1 cellular context compared by ENCODE assay signal in the genomic region with DNA sequence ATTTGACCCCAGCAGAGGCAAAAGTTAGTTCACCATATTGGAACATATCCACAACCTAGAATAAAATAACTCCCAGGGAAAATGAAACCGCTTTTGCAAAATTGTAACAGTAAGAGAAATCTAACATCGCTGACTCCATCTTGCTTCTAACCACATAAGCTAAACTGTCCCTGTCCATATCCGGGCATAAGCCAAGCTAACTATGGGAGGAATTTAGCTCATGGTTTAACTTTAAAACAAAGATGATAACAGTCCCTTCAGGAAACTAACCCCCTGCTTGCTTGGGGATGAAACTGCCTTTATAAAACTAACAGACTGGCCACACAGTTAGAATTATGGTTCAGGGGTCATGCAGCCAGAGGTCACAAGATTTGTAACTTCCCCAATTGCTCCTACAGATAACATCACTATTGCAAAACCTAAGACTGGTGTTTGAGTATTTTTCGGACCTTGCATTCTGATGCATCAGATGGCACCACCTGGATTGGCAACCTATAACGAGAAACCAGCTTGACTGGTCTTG.
TF ChIP-seq lines count a peak whose summit lies in the region.

No MANE protein-coding gene starts in this region.

TF ChIP-seq in K562, 482 proteins besides CTCF, POLR2A, EP300 and RAD21 (continued from another document and continues in another):
- TF ChIP-seq, protein P1, sequence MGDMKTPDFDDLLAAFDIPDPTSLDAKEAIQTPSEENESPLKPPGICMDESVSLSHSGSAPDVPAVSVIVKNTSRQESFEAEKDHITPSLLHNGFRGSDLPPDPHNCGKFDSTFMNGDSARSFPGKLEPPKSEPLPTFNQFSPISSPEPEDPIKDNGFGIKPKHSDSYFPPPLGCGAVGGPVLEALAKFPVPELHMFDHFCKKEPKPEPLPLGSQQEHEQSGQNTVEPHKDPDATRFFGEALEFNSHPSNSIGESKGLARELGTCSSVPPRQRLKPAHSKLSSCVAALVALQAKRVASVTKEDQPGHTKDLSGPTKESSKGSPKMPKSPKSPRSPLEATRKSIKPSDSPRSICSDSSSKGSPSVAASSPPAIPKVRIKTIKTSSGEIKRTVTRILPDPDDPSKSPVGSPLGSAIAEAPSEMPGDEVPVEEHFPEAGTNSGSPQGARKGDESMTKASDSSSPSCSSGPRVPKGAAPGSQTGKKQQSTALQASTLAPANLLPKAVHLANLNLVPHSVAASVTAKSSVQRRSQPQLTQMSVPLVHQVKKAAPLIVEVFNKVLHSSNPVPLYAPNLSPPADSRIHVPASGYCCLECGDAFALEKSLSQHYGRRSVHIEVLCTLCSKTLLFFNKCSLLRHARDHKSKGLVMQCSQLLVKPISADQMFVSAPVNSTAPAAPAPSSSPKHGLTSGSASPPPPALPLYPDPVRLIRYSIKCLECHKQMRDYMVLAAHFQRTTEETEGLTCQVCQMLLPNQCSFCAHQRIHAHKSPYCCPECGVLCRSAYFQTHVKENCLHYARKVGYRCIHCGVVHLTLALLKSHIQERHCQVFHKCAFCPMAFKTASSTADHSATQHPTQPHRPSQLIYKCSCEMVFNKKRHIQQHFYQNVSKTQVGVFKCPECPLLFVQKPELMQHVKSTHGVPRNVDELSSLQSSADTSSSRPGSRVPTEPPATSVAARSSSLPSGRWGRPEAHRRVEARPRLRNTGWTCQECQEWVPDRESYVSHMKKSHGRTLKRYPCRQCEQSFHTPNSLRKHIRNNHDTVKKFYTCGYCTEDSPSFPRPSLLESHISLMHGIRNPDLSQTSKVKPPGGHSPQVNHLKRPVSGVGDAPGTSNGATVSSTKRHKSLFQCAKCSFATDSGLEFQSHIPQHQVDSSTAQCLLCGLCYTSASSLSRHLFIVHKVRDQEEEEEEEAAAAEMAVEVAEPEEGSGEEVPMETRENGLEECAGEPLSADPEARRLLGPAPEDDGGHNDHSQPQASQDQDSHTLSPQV (IDR thresholded peaks at IDR 0.05) = peak; percentile 86
- 0 out of 2 replicates have a peak, but pooled peaks have one; percentile 56 for TF ChIP-seq TEAD2 (tag; IDR thresholded peaks at IDR 0.05)
- TF ChIP-seq DDX20 (tag; IDR thresholded peaks at IDR 0.05; ENCODE audit: low read depth) = peak; percentile 79; the same call in 1 of the 2 replicates
- 0 out of 2 replicates have a peak, but pooled peaks have one; percentile 30 for TF ChIP-seq ZNF76 (CRISPR knock-in tag; IDR thresholded peaks at IDR 0.05; ENCODE audit: borderline replicate concordance)
- 0 out of 2 replicates have a peak, but pooled peaks have one; percentile 34 for TF ChIP-seq PYGO2 (tag; IDR thresholded peaks at IDR 0.05)
- TF ChIP-seq EWSR1 (IDR thresholded peaks at IDR 0.05; ENCODE audit: borderline replicate concordance, low read depth, partially characterized antibody) = no peak
- 0 out of 2 replicates have a peak, but pooled peaks have one; percentile 62 for TF ChIP-seq SMAD3 (CRISPR knock-in tag; conservative IDR thresholded peaks at IDR 0.05)
- peak; percentile 60; the same call in 1 of the 2 replicates for TF ChIP-seq ZNF311 (CRISPR knock-in tag; IDR thresholded peaks at IDR 0.05)
- peak; percentile 73 for TF ChIP-seq ZNF668 (CRISPR knock-in tag; IDR thresholded peaks at IDR 0.05)
- TF ChIP-seq PTTG1 (tag; IDR thresholded peaks at IDR 0.05; ENCODE audit: low read depth) = peak; percentile 90
- no peak for TF ChIP-seq GABPA (tag; conservative IDR thresholded peaks at IDR 0.05; ENCODE audit: low read depth)
- TF ChIP-seq TAF7 (tag; IDR thresholded peaks at IDR 0.05) = peak; percentile 70
- peak; percentile 72; the same call in 1 of the 2 replicates for TF ChIP-seq HDAC8 (tag; IDR thresholded peaks at IDR 0.05)
- TF ChIP-seq, protein P2, sequence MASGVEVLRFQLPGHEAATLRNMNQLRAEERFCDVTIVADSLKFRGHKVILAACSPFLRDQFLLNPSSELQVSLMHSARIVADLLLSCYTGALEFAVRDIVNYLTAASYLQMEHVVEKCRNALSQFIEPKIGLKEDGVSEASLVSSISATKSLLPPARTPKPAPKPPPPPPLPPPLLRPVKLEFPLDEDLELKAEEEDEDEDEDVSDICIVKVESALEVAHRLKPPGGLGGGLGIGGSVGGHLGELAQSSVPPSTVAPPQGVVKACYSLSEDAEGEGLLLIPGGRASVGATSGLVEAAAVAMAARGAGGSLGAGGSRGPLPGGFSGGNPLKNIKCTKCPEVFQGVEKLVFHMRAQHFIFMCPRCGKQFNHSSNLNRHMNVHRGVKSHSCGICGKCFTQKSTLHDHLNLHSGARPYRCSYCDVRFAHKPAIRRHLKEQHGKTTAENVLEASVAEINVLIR (CRISPR knock-in tag; IDR thresholded peaks at IDR 0.05) = 0 out of 2 replicates have a peak, but pooled peaks have one; percentile 25
- TF ChIP-seq, protein P3, sequence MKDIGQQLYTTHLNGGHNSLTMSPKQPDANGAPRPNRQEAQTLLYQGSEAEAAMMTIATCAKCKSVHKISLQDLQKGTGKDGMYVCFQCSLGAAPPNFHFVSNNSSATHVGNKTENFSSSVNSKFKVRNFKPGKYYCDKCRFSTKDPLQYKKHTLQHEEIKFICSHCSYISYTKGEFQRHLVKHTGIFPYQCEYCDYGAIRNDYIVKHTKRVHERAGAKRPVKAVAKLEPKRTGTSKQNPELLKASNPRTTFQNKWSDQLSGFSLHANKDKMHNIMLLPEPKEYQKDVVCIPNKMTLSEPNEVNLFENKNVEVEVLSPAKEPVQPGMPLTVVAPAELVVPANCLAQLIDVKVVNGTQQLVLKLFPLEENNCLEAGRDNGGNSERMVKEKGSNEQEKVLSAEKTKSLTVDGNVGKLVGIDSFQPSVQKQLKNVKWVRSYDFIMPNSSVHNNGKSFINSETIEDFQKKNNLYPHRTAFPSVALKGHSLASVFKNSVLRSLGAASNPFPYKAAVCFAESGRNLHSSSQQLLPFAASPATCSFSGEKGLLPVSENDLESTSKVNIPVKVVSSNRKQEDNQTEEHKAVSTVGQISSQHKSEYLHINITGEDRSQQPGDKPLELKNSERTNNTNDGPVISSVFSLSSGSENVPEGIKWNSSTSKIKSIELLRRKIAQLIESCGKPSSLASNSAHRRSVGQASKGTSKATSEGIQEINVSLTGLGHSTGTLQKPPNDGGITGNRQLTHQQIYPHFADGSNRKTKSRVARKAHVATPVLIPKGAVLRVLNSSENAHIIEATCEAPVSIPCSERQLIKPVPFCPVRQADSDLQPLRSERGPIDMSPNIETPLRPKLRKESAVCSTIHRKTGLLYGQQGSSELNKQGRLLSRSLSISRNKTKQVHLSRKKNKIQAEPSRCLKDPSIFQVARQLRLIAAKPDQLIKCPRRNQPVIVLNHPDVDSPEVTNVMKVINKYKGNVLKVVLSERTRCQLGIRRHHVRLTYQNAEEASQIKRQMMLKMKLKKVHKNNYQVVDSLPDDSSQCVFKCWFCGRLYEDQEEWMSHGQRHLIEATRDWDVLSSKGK (CRISPR knock-in tag; IDR thresholded peaks at IDR 0.05) = no peak
- TF ChIP-seq ZNF583 (CRISPR knock-in tag; IDR thresholded peaks at IDR 0.05) = peak; percentile 54; the same call in 1 of the 2 replicates
- TF ChIP-seq ZNF41 (CRISPR knock-in tag; conservative IDR thresholded peaks at IDR 0.05) = peak; percentile 57; the same call in 1 of the 2 replicates
- TF ChIP-seq, protein P4, sequence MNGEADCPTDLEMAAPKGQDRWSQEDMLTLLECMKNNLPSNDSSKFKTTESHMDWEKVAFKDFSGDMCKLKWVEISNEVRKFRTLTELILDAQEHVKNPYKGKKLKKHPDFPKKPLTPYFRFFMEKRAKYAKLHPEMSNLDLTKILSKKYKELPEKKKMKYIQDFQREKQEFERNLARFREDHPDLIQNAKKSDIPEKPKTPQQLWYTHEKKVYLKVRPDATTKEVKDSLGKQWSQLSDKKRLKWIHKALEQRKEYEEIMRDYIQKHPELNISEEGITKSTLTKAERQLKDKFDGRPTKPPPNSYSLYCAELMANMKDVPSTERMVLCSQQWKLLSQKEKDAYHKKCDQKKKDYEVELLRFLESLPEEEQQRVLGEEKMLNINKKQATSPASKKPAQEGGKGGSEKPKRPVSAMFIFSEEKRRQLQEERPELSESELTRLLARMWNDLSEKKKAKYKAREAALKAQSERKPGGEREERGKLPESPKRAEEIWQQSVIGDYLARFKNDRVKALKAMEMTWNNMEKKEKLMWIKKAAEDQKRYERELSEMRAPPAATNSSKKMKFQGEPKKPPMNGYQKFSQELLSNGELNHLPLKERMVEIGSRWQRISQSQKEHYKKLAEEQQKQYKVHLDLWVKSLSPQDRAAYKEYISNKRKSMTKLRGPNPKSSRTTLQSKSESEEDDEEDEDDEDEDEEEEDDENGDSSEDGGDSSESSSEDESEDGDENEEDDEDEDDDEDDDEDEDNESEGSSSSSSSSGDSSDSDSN (IDR thresholded peaks at IDR 0.05; ENCODE audit: borderline replicate concordance in 1 of 2, low read depth in 2 of 2, low read length in 2 of 2) = no peak
- TF ChIP-seq, protein P5, sequence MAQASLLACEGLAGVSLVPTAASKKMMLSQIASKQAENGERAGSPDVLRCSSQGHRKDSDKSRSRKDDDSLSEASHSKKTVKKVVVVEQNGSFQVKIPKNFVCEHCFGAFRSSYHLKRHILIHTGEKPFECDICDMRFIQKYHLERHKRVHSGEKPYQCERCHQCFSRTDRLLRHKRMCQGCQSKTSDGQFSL (CRISPR knock-in tag; IDR thresholded peaks at IDR 0.05) = no peak
- TF ChIP-seq, protein P5 (tag; IDR thresholded peaks at IDR 0.05) = peak in 1 of 2 experiments; percentile 87; a peak in 2 of 4 replicates
- peak; percentile 83 for TF ChIP-seq PTRF (tag; IDR thresholded peaks at IDR 0.05)
- TF ChIP-seq, protein P6, sequence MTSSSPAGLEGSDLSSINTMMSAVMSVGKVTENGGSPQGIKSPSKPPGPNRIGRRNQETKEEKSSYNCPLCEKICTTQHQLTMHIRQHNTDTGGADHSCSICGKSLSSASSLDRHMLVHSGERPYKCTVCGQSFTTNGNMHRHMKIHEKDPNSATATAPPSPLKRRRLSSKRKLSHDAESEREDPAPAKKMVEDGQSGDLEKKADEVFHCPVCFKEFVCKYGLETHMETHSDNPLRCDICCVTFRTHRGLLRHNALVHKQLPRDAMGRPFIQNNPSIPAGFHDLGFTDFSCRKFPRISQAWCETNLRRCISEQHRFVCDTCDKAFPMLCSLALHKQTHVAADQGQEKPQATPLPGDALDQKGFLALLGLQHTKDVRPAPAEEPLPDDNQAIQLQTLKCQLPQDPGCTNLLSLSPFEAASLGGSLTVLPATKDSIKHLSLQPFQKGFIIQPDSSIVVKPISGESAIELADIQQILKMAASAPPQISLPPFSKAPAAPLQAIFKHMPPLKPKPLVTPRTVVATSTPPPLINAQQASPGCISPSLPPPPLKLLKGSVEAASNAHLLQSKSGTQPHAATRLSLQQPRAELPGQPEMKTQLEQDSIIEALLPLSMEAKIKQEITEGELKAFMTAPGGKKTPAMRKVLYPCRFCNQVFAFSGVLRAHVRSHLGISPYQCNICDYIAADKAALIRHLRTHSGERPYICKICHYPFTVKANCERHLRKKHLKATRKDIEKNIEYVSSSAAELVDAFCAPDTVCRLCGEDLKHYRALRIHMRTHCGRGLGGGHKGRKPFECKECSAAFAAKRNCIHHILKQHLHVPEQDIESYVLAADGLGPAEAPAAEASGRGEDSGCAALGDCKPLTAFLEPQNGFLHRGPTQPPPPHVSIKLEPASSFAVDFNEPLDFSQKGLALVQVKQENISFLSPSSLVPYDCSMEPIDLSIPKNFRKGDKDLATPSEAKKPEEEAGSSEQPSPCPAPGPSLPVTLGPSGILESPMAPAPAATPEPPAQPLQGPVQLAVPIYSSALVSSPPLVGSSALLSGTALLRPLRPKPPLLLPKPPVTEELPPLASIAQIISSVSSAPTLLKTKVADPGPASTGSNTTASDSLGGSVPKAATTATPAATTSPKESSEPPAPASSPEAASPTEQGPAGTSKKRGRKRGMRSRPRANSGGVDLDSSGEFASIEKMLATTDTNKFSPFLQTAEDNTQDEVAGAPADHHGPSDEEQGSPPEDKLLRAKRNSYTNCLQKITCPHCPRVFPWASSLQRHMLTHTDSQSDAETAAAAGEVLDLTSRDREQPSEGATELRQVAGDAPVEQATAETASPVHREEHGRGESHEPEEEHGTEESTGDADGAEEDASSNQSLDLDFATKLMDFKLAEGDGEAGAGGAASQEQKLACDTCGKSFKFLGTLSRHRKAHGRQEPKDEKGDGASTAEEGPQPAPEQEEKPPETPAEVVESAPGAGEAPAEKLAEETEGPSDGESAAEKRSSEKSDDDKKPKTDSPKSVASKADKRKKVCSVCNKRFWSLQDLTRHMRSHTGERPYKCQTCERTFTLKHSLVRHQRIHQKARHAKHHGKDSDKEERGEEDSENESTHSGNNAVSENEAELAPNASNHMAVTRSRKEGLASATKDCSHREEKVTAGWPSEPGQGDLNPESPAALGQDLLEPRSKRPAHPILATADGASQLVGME (CRISPR knock-in tag; IDR thresholded peaks at IDR 0.05) = no peak
- no peak for TF ChIP-seq ZNF184 (CRISPR knock-in tag; IDR thresholded peaks at IDR 0.05)
- TF ChIP-seq TCFL5 (CRISPR knock-in tag; conservative IDR thresholded peaks at IDR 0.05) = 0 out of 2 replicates have a peak, but pooled peaks have one; percentile 46
- TF ChIP-seq NR4A1 (CRISPR knock-in tag; IDR thresholded peaks at IDR 0.05) = no peak
- TF ChIP-seq NR4A1 (tag; IDR thresholded peaks at IDR 0.05) = peak; percentile 83; the same call in 1 of the 2 replicates
- TF ChIP-seq MAFG (tag; conservative IDR thresholded peaks at IDR 0.05) = no peak
- TF ChIP-seq SMARCE1 (IDR thresholded peaks at IDR 0.05) = no peak
